ENCODE assay signal across 11 cellular contexts in the genomic region with DNA sequence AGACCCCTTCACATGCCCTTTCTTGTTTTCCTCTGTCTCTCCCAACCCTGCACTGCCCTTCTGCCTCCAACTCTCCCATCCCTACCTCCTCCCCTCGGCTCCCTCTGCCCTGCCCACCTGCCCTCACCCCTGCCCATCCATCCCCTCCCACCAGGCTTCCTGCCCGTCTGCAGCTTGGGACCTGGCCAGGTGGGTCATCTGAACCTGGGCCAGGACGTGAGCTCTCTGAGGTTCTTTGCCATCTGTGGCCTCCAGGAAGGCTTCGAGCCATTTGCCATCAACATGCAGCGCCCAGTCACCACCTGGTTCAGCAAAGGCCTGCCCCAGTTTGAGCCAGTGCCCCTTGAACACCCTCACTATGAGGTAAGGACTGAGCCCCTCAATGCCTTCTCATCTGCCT. TPM values are rescaled to one million over a fixed set of nuclear protein-coding genes. Genes with fewer than 3 reads are reported as not detected.
"Had no signal": no experiment of that assay in that cellular context is flagged by ENCODE, and none has a peak within 500 bp of the region (broad histone marks: within the 10 kb centered on the region; RNA-seq: fewer than 3 reads in every experiment).

No MANE protein-coding gene starts in this region.

- DNase-seq: GM23248, GOT3, H7, HFFc6, IMR-90, KG1 had no signal

- FAIRE-seq: HTR-8/SVneo, K562 had no signal

- H2AFZ ChIP-seq: GM23248 had no signal

- H3K36me3 ChIP-seq: HAP-1 had no signal

- H3K9me3 ChIP-seq: HAP-1 had no signal

- H3K4me1 ChIP-seq: HAP-1 had no signal

- H3K27ac ChIP-seq: GM23248 had no signal

- H3K4me3 ChIP-seq: GM23248, HAP-1, K562 had no signal

- H3K9ac ChIP-seq: GM23248 had no signal

RNA-seq across cellular contexts. Expression of gene RYR1, which starts 35.7 kb away (rescaled TPM):
- total RNA-seq: H4, HFFc6, HT-29, IMR-90 had no signal
- polyA plus RNA-seq: GM23248, IMR-90 had no signal

RNA-seq across cellular contexts. Expression of gene RASGRP4, which starts 43.1 kb away (rescaled TPM):
- total RNA-seq: GM23248, HFFc6, HT-29, IMR-90 had no signal
- polyA plus RNA-seq: GM23248, IMR-90 had no signal
